In genomic region chr6:151257984-151258445, GRCh38 we compare ENCODE assay signal across 1 cellular context.
TF ChIP-seq lines count a peak whose summit lies in the region.

No MANE protein-coding gene starts in this region.

TF ChIP-seq in HCT116, 20 proteins besides CTCF, POLR2A, EP300 and RAD21 (continued from another document):
- TF ChIP-seq SP1 (IDR thresholded peaks at IDR 0.05; ENCODE audit: low read depth) (no peak), EGR1 (IDR thresholded peaks at IDR 0.05; ENCODE audit: low read depth) (no peak), REST (IDR thresholded peaks at IDR 0.05; ENCODE audit: low read depth) (no peak), ZNF274 (IDR thresholded peaks at IDR 0.05; ENCODE audit: low read depth, low read length) (no peak), CBX3 (IDR thresholded peaks at IDR 0.05; ENCODE audit: low read depth) (no peak)
